ENCODE assay signal across 23 cellular contexts in the genomic region with DNA sequence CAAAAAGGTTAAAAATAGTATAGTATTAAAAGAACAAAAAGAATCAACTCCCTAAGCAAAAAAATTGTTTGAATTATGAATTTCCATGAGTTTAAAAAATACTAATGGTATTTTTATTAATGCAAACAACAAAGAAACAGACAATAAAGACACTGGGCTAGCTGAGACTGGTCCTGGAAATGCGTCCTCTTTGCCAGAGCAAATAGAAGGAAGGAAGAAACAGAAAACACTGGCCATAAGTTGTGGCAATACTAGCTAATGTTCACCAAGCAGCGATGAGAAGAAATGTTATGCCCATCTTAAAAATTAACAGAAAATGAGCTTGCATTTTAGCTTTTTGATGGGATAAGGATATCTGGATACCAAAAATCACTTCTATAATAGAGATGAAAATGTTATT.
DNase-seq lines count a peak whose midpoint lies in the region; ATAC-seq, FAIRE-seq and TF ChIP-seq lines count a peak whose summit lies in the region.
"Had no signal": no experiment of that assay in that cellular context is flagged by ENCODE, and none has a peak within 500 bp of the region (broad histone marks: within the 10 kb centered on the region; RNA-seq: fewer than 3 reads in every experiment).

No MANE protein-coding gene starts in this region.

- no peak for TF ChIP-seq EP300 in A549 (IDR thresholded peaks at IDR 0.05)

- dilution Hi-C loops in keratinocyte (cut with MboI; ENCODE audit: extremely low pct_ligation_motif_present, low sequenced_read_pairs), result no loop called here

- H3K9me3 Mint-ChIP-seq in CD4-positive, alpha-beta memory T cell, result no peaks in the 10 kb centered on the region
- H3K9me3 Mint-ChIP-seq: activated T-cell treated with anti-CD3 and anti-CD28 coated beads, Interleukin-2, amount 50 U/mL, for 24 hours; stimulated activated naive CD8-positive, alpha-beta T cell treated with anti-CD3 and anti-CD28 coated beads, Interleukin-15, Interleukin-2, amounts not matched to agents 100 ng/mL and 50 ng/mL, for 24 hours; T-cell had no signal

- peaks cover 6% of the 10 kb centered on the region for H4K20me1 ChIP-seq in keratinocyte (ENCODE audit: control insufficient read depth, extremely low read depth, insufficient read depth, low read length)

- FAIRE-seq in A549 (lab: Jason Lieb, UNC) (no peak), keratinocyte (lab: Jason Lieb, UNC) (no peak)
- FAIRE-seq: urothelium cell line had no signal

- peak overlapping the region in 3 of 8 donors; percentile 16 to 47 (median 35) for H3K4me3 Mint-ChIP-seq in CD4-positive, alpha-beta memory T cell
- H3K4me3 Mint-ChIP-seq in T-helper 17 cell, result no peak overlapping the region
- H3K4me3 Mint-ChIP-seq: activated T-cell treated with anti-CD3 and anti-CD28 coated beads, Interleukin-2, amount 50 U/mL, for 24 hours; stimulated activated naive CD8-positive, alpha-beta T cell treated with anti-CD3 and anti-CD28 coated beads, Interleukin-15, Interleukin-2, amounts not matched to agents 100 ng/mL and 50 ng/mL, for 24 hours had no signal

- TF ChIP-seq POLR2A in A549 (IDR thresholded peaks at IDR 0.05; ENCODE audit: low read length), result no peak

- H3K27me3 ChIP-seq in CD4-positive, alpha-beta memory T cell (ENCODE audit: insufficient read depth, low read length), result no peaks in the 10 kb centered on the region
- H3K27me3 ChIP-seq in keratinocyte (ENCODE audit: control insufficient read depth, extremely low read depth, insufficient read depth, low read length) (no peaks in the 10 kb centered on the region), ascending aorta (no peaks in the 10 kb centered on the region)
- H3K27me3 ChIP-seq: BLaER1 treated with 17β-estradiol and CSF1 and Interleukin-3, amounts not matched to agents 10 nM and 100 nM; SJCRH30 had no signal

- peaks cover 95% of the 10 kb centered on the region for H3K79me2 ChIP-seq in keratinocyte (ENCODE audit: control insufficient read depth, insufficient read depth, low read length)

- H3K4me2 ChIP-seq in A549 (peak overlapping the region; percentile 61), keratinocyte (ENCODE audit: control insufficient read depth, extremely low read depth, insufficient read depth, low read depth, low read length) (peak overlapping the region; percentile 4)

- no peaks in the 10 kb centered on the region for H3K9me3 ChIP-seq in A549
- no peaks in the 10 kb centered on the region for H3K9me3 ChIP-seq in CD4-positive, alpha-beta memory T cell (ENCODE audit: control insufficient read depth in 1 of 2, low read length in 2 of 2)
- H3K9me3 ChIP-seq in T-helper 17 cell (ENCODE audit: control insufficient read depth, low read length, poor library complexity, severe bottlenecking), result no peaks in the 10 kb centered on the region
- no peaks in the 10 kb centered on the region for H3K9me3 ChIP-seq in keratinocyte (ENCODE audit: control insufficient read depth, low read depth, low read length)
- no peaks in the 10 kb centered on the region for H3K9me3 ChIP-seq in ascending aorta
- H3K9me3 ChIP-seq: SJCRH30, thoracic aorta had no signal

- H3K27ac ChIP-seq in A549 (no peak overlapping the region), keratinocyte (ENCODE audit: control insufficient read depth, insufficient read depth, low read length) (no peak overlapping the region), ascending aorta (no peak overlapping the region)
- no peak overlapping the region for H3K27ac ChIP-seq in CD4-positive, alpha-beta memory T cell (ENCODE audit: low read depth, low read length)
- H3K27ac ChIP-seq: SJCRH30, thoracic aorta had no signal

- H3K9ac ChIP-seq in keratinocyte (ENCODE audit: control insufficient read depth, extremely low read depth, insufficient read depth, low read length), result no peak overlapping the region
- H3K9ac ChIP-seq: BLaER1 treated with 17β-estradiol and CSF1 and Interleukin-3, amounts not matched to agents 10 nM and 100 nM had no signal

- POLR2A ChIA-PET in A549 (lab: Yijun Ruan, JAX), result no interaction called here
- POLR2A ChIA-PET in CD4-positive, alpha-beta memory T cell (lab: Charles Lee; ENCODE audit: partially characterized antibody), result no interaction called here

- DNase-seq in A549 (ENCODE audit: low read depth in 1 of 2, low spot score in 1 of 2) (no peak), T-helper 17 cell (no peak), keratinocyte (ENCODE audit: low read depth, low spot score) (no peak), NCI-H2081 treated with DMSO at 0.1 percent for 48 hours (lab: John Stamatoyannopoulos, UW) (no peak), ascending aorta (ENCODE audit: low spot score in 2 of 2) (no peak)
- no peak for DNase-seq in CD4-positive, alpha-beta memory T cell
- no peak for DNase-seq in activated CD4-positive, alpha-beta T cell treated with anti-CD3 and anti-CD28 coated beads for 1 hour
- DNase-seq: activated CD4-positive, alpha-beta T cell treated with anti-CD3 and anti-CD28 coated beads for 4 hours; activated T-cell treated with anti-CD3 and anti-CD28 coated beads, Interleukin-2, amount 50 U/mL, for 24 hours; erythroblast; head of caudate nucleus; NCI-H1048; NCI-H187; occipital lobe; SJCRH30; T-cell had no signal

- H3K27me3 Mint-ChIP-seq in CD4-positive, alpha-beta memory T cell, result no peaks in the 10 kb centered on the region
- no peaks in the 10 kb centered on the region for H3K27me3 Mint-ChIP-seq in T-helper 17 cell
- H3K27me3 Mint-ChIP-seq: activated T-cell treated with anti-CD3 and anti-CD28 coated beads, Interleukin-2, amount 50 U/mL, for 24 hours; stimulated activated naive CD8-positive, alpha-beta T cell treated with anti-CD3 and anti-CD28 coated beads, Interleukin-15, Interleukin-2, amounts not matched to agents 100 ng/mL and 50 ng/mL, for 24 hours; T-cell had no signal

- TF ChIP-seq RAD21 in A549 (conservative IDR thresholded peaks at IDR 0.05 in 1 of 2, IDR thresholded peaks at IDR 0.05 in 1 of 2), result no peak

- H2AFZ ChIP-seq in keratinocyte (ENCODE audit: control insufficient read depth, low read length), result no peak overlapping the region

- intact Hi-C loops in CD4-positive, alpha-beta memory T cell (cut with micrococcal nuclease), result no loop called here
- intact Hi-C loops in ascending aorta (cut with DNase I), result no loop called here

- H3K4me1 ChIP-seq in A549 (peaks cover 71% of the 10 kb centered on the region), keratinocyte (ENCODE audit: control insufficient read depth, extremely low read depth, insufficient read depth, low read length) (peaks cover 15% of the 10 kb centered on the region), ascending aorta (peaks cover 2 to 24% of the 10 kb centered on the region in 2 donors)
- H3K4me1 ChIP-seq in CD4-positive, alpha-beta memory T cell (ENCODE audit: insufficient read depth, low read length), result peaks cover 82% of the 10 kb centered on the region

- ATAC-seq in A549 (no peak), T-helper 17 cell (no peak), GM21786 (IDR thresholded peaks at IDR 0.05; ENCODE audit: unreplicated experiment) (no peak)
- ATAC-seq: T-cell had no signal

- peak overlapping the region in 5 of 7 donors; percentile 4 to 88 (median 75) for H3K27ac Mint-ChIP-seq in CD4-positive, alpha-beta memory T cell
- H3K27ac Mint-ChIP-seq in T-helper 17 cell, result peak overlapping the region; percentile 85
- H3K27ac Mint-ChIP-seq: stimulated activated naive CD8-positive, alpha-beta T cell treated with anti-CD3 and anti-CD28 coated beads, Interleukin-15, Interleukin-2, amounts not matched to agents 100 ng/mL and 50 ng/mL, for 24 hours had no signal

- TF ChIP-seq CTCF in A549 (IDR thresholded peaks at IDR 0.05) (no peak), keratinocyte (optimal IDR thresholded peaks at IDR 0.05 in 1 of 3, IDR thresholded peaks at IDR 0.05 in 1 of 3, conservative IDR thresholded peaks at IDR 0.05 in 1 of 3; ENCODE audit: extremely low read depth in 1 of 3, insufficient read depth in 2 of 3, low read length in 3 of 3) (no peak), ascending aorta (IDR thresholded peaks at IDR 0.05) (no peak)

- WGBS in A549 (ENCODE audit: missing lambda C conversion rate), result 24% methylated on average over 2 of the region's 2 CpGs

- H3K9me1 ChIP-seq in keratinocyte (ENCODE audit: control insufficient read depth, extremely low read depth, insufficient read depth, low read length), result peaks cover 3% of the 10 kb centered on the region

- H3K4me3 ChIP-seq in A549 (no peak overlapping the region), keratinocyte (ENCODE audit: control insufficient read depth in 2 of 3, extremely low read depth in 1 of 3, insufficient read depth in 2 of 3, low read depth in 1 of 3, low read length in 3 of 3) (no peak overlapping the region), ascending aorta (no peak overlapping the region)
- H3K4me3 ChIP-seq in CD4-positive, alpha-beta memory T cell (ENCODE audit: low read length in 2 of 2), result no peak overlapping the region
- H3K4me3 ChIP-seq: BLaER1 treated with 17β-estradiol and CSF1 and Interleukin-3, amounts not matched to agents 10 nM and 100 nM; lung; SJCRH30; skin epidermis; thoracic aorta had no signal

- peaks cover 0 to 6% of the 10 kb centered on the region in 2 donors for H3K36me3 Mint-ChIP-seq in CD4-positive, alpha-beta memory T cell
- H3K36me3 Mint-ChIP-seq in T-helper 17 cell (ENCODE audit: low read depth), result no peaks in the 10 kb centered on the region

- peaks cover 61 to 89% (median 75%) of the 10 kb centered on the region in 4 donors for H3K4me1 Mint-ChIP-seq in CD4-positive, alpha-beta memory T cell
- H3K4me1 Mint-ChIP-seq in T-helper 17 cell, result peaks cover 50% of the 10 kb centered on the region

- CTCF ChIA-PET in A549 (lab: Yijun Ruan, JAX), result no interaction called here
- CTCF ChIA-PET in CD4-positive, alpha-beta memory T cell (lab: Charles Lee; ENCODE audit: partially characterized antibody), result no interaction called here

- H3K36me3 ChIP-seq in CD4-positive, alpha-beta memory T cell (ENCODE audit: insufficient read depth, low read length), result no peaks in the 10 kb centered on the region
- peaks cover 0 to 1% of the 10 kb centered on the region in 2 experiments for H3K36me3 ChIP-seq in keratinocyte (ENCODE audit: control insufficient read depth in 2 of 2, extremely low read depth in 1 of 2, insufficient read depth in 2 of 2, low read length in 2 of 2)
- no peaks in the 10 kb centered on the region for H3K36me3 ChIP-seq in ascending aorta
- H3K36me3 ChIP-seq: SJCRH30, thoracic aorta had no signal

TF ChIP-seq in A549, 52 proteins besides CTCF, POLR2A, EP300 and RAD21:
- no peak for TF ChIP-seq EHF (CRISPR knock-in tag; IDR thresholded peaks at IDR 0.05)
